In the genomic region with DNA sequence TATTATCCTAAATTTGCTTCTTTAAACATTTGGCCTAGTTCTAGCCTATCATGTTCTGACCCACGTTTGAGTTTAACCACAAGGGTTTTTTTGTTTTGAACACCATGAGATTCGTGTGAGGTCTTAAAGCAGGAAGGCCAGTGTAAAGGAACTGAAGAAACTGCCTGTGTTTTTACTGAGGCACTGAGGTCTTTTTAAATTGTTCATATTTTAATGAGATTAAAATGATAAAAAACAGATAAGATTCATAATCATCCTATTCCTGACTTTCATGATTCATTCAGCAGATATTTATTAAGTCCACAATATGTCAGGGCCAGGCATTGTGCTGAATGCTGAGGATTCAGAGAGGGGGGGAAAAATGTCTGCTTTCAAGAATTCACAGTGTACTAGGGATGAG, we compare ENCODE assay signal across 10 cellular contexts. TPM values are rescaled to one million over a fixed set of nuclear protein-coding genes. Genes with fewer than 3 reads are reported as not detected.
DNase-seq lines count a peak whose midpoint lies in the region; ATAC-seq and TF ChIP-seq lines count a peak whose summit lies in the region.
"Had no signal": no experiment of that assay in that cellular context is flagged by ENCODE, and none has a peak within 500 bp of the region (broad histone marks: within the 10 kb centered on the region; RNA-seq: fewer than 3 reads in every experiment).

No MANE protein-coding gene starts in this region.

- peak overlapping the region; percentile 9 for H3K27ac ChIP-seq in CD8-positive, alpha-beta memory T cell (ENCODE audit: low read depth, low read length)
- H3K27ac ChIP-seq in lower lobe of right lung (peak overlapping the region; percentile 18), right atrium auricular region (no peak overlapping the region)

- H3K27me3 ChIP-seq in CD8-positive, alpha-beta memory T cell (ENCODE audit: insufficient read depth, low read length, poor library complexity, severe bottlenecking): no peaks in the 10 kb centered on the region
- H3K27me3 ChIP-seq in lower lobe of right lung (ENCODE audit: low read depth): no peaks in the 10 kb centered on the region
- peaks cover 0 to 3% of the 10 kb centered on the region in 2 donors for H3K27me3 ChIP-seq in right atrium auricular region

- no peaks in the 10 kb centered on the region for H3K36me3 ChIP-seq in CD8-positive, alpha-beta memory T cell (ENCODE audit: insufficient read depth, low read length)
- H3K36me3 ChIP-seq in lower lobe of right lung (no peaks in the 10 kb centered on the region), right atrium auricular region (no peaks in the 10 kb centered on the region)

- peak overlapping the region; percentile 75 to 99 (median 97) for H3K4me3 Mint-ChIP-seq in CD8-positive, alpha-beta memory T cell
- H3K4me3 Mint-ChIP-seq in activated B cell treated with CpG ODN at 0.5 μM for 24 hours: peak overlapping the region; percentile 59

- CTCF ChIA-PET in CD8-positive, alpha-beta memory T cell (lab: Charles Lee): interaction anchor here (2.1 kb wide), 1 partner anchor 10 kb away, joined by 8 read pairs; no protein-coding TSS in a partner anchor
- CTCF ChIA-PET in activated B cell treated with CpG ODN at 0.5 μM for 24 hours (lab: Charles Lee): no interaction called here

- H3K4me1 Mint-ChIP-seq in CD8-positive, alpha-beta memory T cell: peaks cover 37 to 63% (median 54%) of the 10 kb centered on the region in 3 donors
- H3K4me1 Mint-ChIP-seq in activated B cell treated with CpG ODN at 0.5 μM for 24 hours: peaks cover 44% of the 10 kb centered on the region

- H3K9me3 Mint-ChIP-seq in CD8-positive, alpha-beta memory T cell: no peaks in the 10 kb centered on the region
- no peaks in the 10 kb centered on the region for H3K9me3 Mint-ChIP-seq in activated B cell treated with CpG ODN at 0.5 μM for 24 hours

- peak overlapping the region; percentile 42 for H3K4me3 ChIP-seq in CD8-positive, alpha-beta memory T cell (ENCODE audit: low read length)
- H3K4me3 ChIP-seq in lower lobe of right lung: peak overlapping the region; percentile 65
- no peak overlapping the region for H3K4me3 ChIP-seq in right atrium auricular region

- no peak for ATAC-seq in activated B cell treated with CpG ODN at 0.5 μM for 24 hours (ENCODE audit: low read depth)
- no peak for ATAC-seq in lower lobe of right lung
- ATAC-seq in HG03135 (IDR thresholded peaks at IDR 0.05; ENCODE audit: unreplicated experiment): no peak

- POLR2A ChIA-PET in CD8-positive, alpha-beta memory T cell (lab: Charles Lee): interaction anchor here (0.6 to 1.0 kb wide), 2 partner anchors 10 to 175 kb away, joined by 3 to 4 read pairs; no protein-coding TSS in a partner anchor
- POLR2A ChIA-PET in activated B cell treated with CpG ODN at 0.5 μM for 24 hours (lab: Charles Lee): no interaction called here

- H3K4me1 ChIP-seq in CD8-positive, alpha-beta memory T cell (ENCODE audit: insufficient read depth, low read length): peaks cover 37% of the 10 kb centered on the region
- H3K4me1 ChIP-seq in lower lobe of right lung (peaks cover 42% of the 10 kb centered on the region), right atrium auricular region (peaks cover 0 to 11% of the 10 kb centered on the region in 2 donors)

- TF ChIP-seq CTCF in activated B cell treated with CpG ODN at 0.5 μM for 24 hours (IDR thresholded peaks at IDR 0.05): no peak
- no peak for TF ChIP-seq CTCF in lower lobe of right lung (IDR thresholded peaks at IDR 0.05)
- no peak for TF ChIP-seq CTCF in right atrium auricular region (IDR thresholded peaks at IDR 0.05)

- peak overlapping the region; percentile 35 to 94 (median 84) for H3K27ac Mint-ChIP-seq in CD8-positive, alpha-beta memory T cell
- H3K27ac Mint-ChIP-seq in activated B cell treated with CpG ODN at 0.5 μM for 24 hours: peak overlapping the region; percentile 71

- no peaks in the 10 kb centered on the region for H3K9me3 ChIP-seq in CD8-positive, alpha-beta memory T cell (ENCODE audit: low read length)
- H3K9me3 ChIP-seq in lower lobe of right lung (no peaks in the 10 kb centered on the region), right atrium auricular region (no peaks in the 10 kb centered on the region)

- peaks cover 0 to 1% of the 10 kb centered on the region in 2 donors for H3K27me3 Mint-ChIP-seq in CD8-positive, alpha-beta memory T cell
- no peaks in the 10 kb centered on the region for H3K27me3 Mint-ChIP-seq in activated B cell treated with CpG ODN at 0.5 μM for 24 hours

- intact Hi-C loops in activated B cell treated with CpG ODN at 0.5 μM for 24 hours (cut with micrococcal nuclease): loop anchor here (10.0 kb wide), 2 partner anchors 1111 to 1171 kb away; partner anchors contain the start of gene CNKSR2
- intact Hi-C loops in lower lobe of right lung (cut with DNase I): no loop called here

- H3K36me3 Mint-ChIP-seq in CD8-positive, alpha-beta memory T cell: peaks cover 0 to 25% (median 6%) of the 10 kb centered on the region in 3 donors
- peaks cover 3% of the 10 kb centered on the region for H3K36me3 Mint-ChIP-seq in activated B cell treated with CpG ODN at 0.5 μM for 24 hours (ENCODE audit: low read depth)

- peak in 2 of 5 donors; percentile 32 to 63 for DNase-seq in CD8-positive, alpha-beta memory T cell
- peak; percentile 25 for DNase-seq in HCEC 1CT
- no peak for DNase-seq in activated B cell treated with CpG ODN at 0.5 μM for 24 hours
- DNase-seq in lower lobe of right lung: no peak
- no peak for DNase-seq in mesenteric fat pad (ENCODE audit: low spot score)
- DNase-seq in right atrium auricular region (ENCODE audit: low spot score): no peak
- no peak for DNase-seq in NCI-H2196 (lab: John Stamatoyannopoulos, UW; ENCODE audit: unreplicated experiment)
- DNase-seq: NCI-H510A; stimulated activated CD4-positive, alpha-beta T cell treated with anti-CD3 and anti-CD28 coated beads, Interleukin-4, amount 100 ng/mL, for 1 hour had no signal

RNA-seq across cellular contexts. Expression of gene RPS6KA3, which starts 3.2 kb away (rescaled TPM):
- total RNA-seq in CD8-positive, alpha-beta memory T cell: 10 to 100 TPM; 70.1 to 72.7 TPM
- polyA plus RNA-seq in CD8-positive, alpha-beta memory T cell: 59.7 TPM
- total RNA-seq in activated B cell treated with CpG ODN at 0.5 μM for 24 hours: 36.1 and 40.5 TPM in 2 replicates
- total RNA-seq in lower lobe of right lung: 64.5 TPM
- total RNA-seq in mesenteric fat pad: 38.3 TPM
- 10 to 100 TPM; 25.4 to 30.5 TPM for total RNA-seq in right atrium auricular region

Comparison
In these comparisons a context has a peak if more than half of its experiments do, and no peak if none do; other contexts are left out.
1. H3K27ac ChIP-seq: peak in CD8-positive, alpha-beta memory T cell (single experiment) and lower lobe of right lung (single experiment); none in right atrium auricular region (0 of 2).
2. H3K4me3 ChIP-seq: peak in CD8-positive, alpha-beta memory T cell (single experiment) and lower lobe of right lung (single experiment); none in right atrium auricular region (0 of 2).